In the genomic region with DNA sequence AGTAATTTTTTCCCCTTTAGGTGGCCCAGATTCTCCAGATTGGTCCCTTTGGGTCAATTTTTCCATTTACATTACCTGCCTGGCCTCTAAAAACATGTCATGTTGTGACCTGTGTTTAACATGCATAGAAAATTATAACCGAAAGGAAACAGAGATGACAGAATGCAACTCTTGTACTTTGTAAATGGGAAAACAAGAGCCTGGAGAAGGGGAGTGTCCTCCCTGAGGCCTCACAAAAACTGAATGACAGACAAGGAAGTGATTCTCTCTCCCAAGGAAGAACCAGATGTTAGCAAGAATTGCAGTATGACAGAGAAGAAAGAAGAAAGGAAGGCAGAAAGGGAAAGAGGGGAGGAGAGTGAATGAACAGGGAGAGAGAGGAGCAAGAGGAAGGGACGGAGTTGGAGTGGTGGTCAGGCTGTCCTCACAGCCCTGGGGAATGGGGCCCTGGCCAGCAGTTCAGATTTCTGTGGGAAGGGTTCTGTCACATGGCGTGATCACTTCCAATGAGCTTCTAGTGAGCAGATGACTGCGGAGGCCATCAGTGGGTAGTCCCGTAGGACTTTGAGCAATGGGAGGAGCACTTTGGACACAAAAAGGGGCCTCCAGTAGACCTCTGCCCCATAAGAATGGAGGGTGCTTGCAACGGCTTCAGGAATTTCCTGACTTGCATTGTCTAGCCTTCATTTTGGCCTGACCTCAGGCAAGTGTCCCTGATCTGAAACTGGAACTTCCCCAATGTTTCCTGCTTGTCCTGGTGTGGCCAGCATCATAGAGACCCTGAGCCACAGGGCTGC, we compare ENCODE assay signal across 10 cellular contexts. TPM values are rescaled to one million over a fixed set of nuclear protein-coding genes. Genes with fewer than 3 reads are reported as not detected.
DNase-seq lines count a peak whose midpoint lies in the region; ATAC-seq and TF ChIP-seq lines count a peak whose summit lies in the region.
"Had no signal": no experiment of that assay in that cellular context is flagged by ENCODE, and none has a peak within 500 bp of the region (broad histone marks: within the 10 kb centered on the region; RNA-seq: fewer than 3 reads in every experiment).

No MANE protein-coding gene starts in this region.

- H3F3A ChIP-seq in PC-9 (ENCODE audit: insufficient read depth, low read depth), result peaks cover 5% of the 10 kb centered on the region; the same call in 1 of the 2 replicates

- H3K4me3 ChIP-seq in PC-9 (no peak overlapping the region), skeletal muscle satellite cell (ENCODE audit: low read length) (peak overlapping the region; percentile 32)

- no peaks in the 10 kb centered on the region for H3K27me3 ChIP-seq in PC-9 (ENCODE audit: insufficient read depth, low read depth)
- H3K27me3 ChIP-seq in skeletal muscle satellite cell (ENCODE audit: control insufficient read depth, insufficient read depth, low read length), result no peaks in the 10 kb centered on the region

- no peak for DNase-seq in PC-9
- peak; percentile 29 for DNase-seq in fibroblast of peridontal ligament (ENCODE audit: extremely low read depth)
- DNase-seq in middle frontal gyrus (ENCODE audit: extremely low spot score, low spot score), result no peak
- DNase-seq in NCI-H446 (lab: John Stamatoyannopoulos, UW), result no peak
- DNase-seq in NCI-H524 treated with DMSO at 0.1 percent for 48 hours (lab: John Stamatoyannopoulos, UW), result no peak
- DNase-seq in NCI-H1417 treated with DMSO at 0.1 percent for 48 hours (lab: John Stamatoyannopoulos, UW), result no peak
- DNase-seq: anterior cingulate cortex, Karpas-422 had no signal

- intact Hi-C loops in PC-9 (cut with micrococcal nuclease; ENCODE audit: unreplicated experiment), result loop anchor here (1.0 to 5.0 kb wide), 4 partner anchors 19 to 54 kb away; no protein-coding TSS in a partner anchor

- H3K4me1 ChIP-seq in PC-9 (replicated peaks; ENCODE audit: insufficient read depth) (peaks cover 17% of the 10 kb centered on the region), skeletal muscle satellite cell (ENCODE audit: control insufficient read depth, insufficient read depth, low read length) (peaks cover 64% of the 10 kb centered on the region)

- ATAC-seq in GM21447 (IDR thresholded peaks at IDR 0.05; ENCODE audit: unreplicated experiment), result peak; percentile 27

- POLR2A ChIA-PET in PC-9 (lab: Charles Lee; ENCODE audit: unreplicated experiment), result no interaction called here

- H3K4me2 ChIP-seq in PC-9 (no peak overlapping the region), skeletal muscle satellite cell (ENCODE audit: low read length) (peak overlapping the region; percentile 46)

- no peaks in the 10 kb centered on the region for H3K9me2 ChIP-seq in PC-9 (ENCODE audit: insufficient read depth)

- peaks cover 75% of the 10 kb centered on the region for H3K79me2 ChIP-seq in PC-9 (ENCODE audit: low read depth)

- TF ChIP-seq CTCF in PC-9 (conservative IDR thresholded peaks at IDR 0.05), result no peak

- H3K36me3 ChIP-seq in PC-9 (ENCODE audit: low read depth) (no peaks in the 10 kb centered on the region), skeletal muscle satellite cell (ENCODE audit: insufficient read depth, low read length) (peaks cover 10% of the 10 kb centered on the region)

- H4K20me1 ChIP-seq in PC-9 (ENCODE audit: insufficient read depth), result no peaks in the 10 kb centered on the region

- H3K9me3 ChIP-seq in PC-9 (ENCODE audit: insufficient read depth, low read depth), result no peaks in the 10 kb centered on the region
- H3K9me3 ChIP-seq in skeletal muscle satellite cell (replicated peaks; ENCODE audit: low read length), result no peaks in the 10 kb centered on the region

- peak overlapping the region; percentile 63 for H3K9ac ChIP-seq in skeletal muscle satellite cell (ENCODE audit: low read depth, low read length)

- BruUV-seq in PC-9 (replicated peaks; lab: Mats Ljungman, UMichigan), result TSS peak; percentile 6

- CTCF ChIA-PET in PC-9 (lab: Charles Lee), result no interaction called here

- H3K27ac ChIP-seq in PC-9, result no peak overlapping the region; the same call in 1 of the 2 replicates

- H2AFZ ChIP-seq in PC-9, result no peak overlapping the region

RNA-seq across cellular contexts. Expression of gene ABLIM3, which starts 31.6 kb away (rescaled TPM):
- 101 and 111 TPM in 2 replicates for total RNA-seq in PC-9 (2021)
- total RNA-seq in skeletal muscle satellite cell (2012; rRNA removed), result 62.1 and 94.6 TPM in 2 replicates
